Comparison of ENCODE assay signal across 1 cellular context in genomic region chr14:89773151-89773550, GRCh38.
TF ChIP-seq lines count a peak whose summit lies in the region.

No MANE protein-coding gene starts in this region.

TF ChIP-seq in HCT116, 20 proteins besides CTCF, POLR2A, EP300 and RAD21 (continued from another document):
- TF ChIP-seq, protein P1, sequence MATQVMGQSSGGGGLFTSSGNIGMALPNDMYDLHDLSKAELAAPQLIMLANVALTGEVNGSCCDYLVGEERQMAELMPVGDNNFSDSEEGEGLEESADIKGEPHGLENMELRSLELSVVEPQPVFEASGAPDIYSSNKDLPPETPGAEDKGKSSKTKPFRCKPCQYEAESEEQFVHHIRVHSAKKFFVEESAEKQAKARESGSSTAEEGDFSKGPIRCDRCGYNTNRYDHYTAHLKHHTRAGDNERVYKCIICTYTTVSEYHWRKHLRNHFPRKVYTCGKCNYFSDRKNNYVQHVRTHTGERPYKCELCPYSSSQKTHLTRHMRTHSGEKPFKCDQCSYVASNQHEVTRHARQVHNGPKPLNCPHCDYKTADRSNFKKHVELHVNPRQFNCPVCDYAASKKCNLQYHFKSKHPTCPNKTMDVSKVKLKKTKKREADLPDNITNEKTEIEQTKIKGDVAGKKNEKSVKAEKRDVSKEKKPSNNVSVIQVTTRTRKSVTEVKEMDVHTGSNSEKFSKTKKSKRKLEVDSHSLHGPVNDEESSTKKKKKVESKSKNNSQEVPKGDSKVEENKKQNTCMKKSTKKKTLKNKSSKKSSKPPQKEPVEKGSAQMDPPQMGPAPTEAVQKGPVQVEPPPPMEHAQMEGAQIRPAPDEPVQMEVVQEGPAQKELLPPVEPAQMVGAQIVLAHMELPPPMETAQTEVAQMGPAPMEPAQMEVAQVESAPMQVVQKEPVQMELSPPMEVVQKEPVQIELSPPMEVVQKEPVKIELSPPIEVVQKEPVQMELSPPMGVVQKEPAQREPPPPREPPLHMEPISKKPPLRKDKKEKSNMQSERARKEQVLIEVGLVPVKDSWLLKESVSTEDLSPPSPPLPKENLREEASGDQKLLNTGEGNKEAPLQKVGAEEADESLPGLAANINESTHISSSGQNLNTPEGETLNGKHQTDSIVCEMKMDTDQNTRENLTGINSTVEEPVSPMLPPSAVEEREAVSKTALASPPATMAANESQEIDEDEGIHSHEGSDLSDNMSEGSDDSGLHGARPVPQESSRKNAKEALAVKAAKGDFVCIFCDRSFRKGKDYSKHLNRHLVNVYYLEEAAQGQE (IDR thresholded peaks at IDR 0.05; ENCODE audit: low read depth): no peak
- TF ChIP-seq EGR1 (IDR thresholded peaks at IDR 0.05; ENCODE audit: low read depth) (no peak), FOSL1 (IDR thresholded peaks at IDR 0.05; ENCODE audit: low read depth) (no peak), TCF7L2 (IDR thresholded peaks at IDR 0.05; ENCODE audit: borderline replicate concordance, extremely low read depth, insufficient read depth, insufficient read length) (no peak), SP1 (IDR thresholded peaks at IDR 0.05; ENCODE audit: low read depth) (no peak)
